1 cellular context compared by ENCODE assay signal in the genomic region with DNA sequence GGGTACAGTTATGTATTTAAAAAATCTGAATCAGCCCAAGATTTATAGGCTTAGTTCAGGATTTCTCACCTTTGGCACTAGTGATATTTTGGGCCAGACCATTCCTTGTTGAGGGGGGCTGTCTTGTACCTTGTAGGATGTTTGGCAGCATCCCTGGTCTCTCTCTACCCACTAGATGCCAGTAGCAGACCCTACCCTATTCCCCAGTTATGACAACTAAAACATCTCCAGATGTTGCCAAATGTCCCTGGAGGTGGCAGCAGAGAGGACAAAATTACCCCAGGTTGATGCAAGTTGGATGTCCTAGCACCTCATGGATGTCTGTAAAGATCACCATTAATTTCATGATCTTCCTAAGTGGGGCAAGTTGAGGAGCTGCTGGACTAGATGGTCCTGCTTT.
TF ChIP-seq lines count a peak whose summit lies in the region.

No MANE protein-coding gene starts in this region.

TF ChIP-seq in K562, 482 proteins besides CTCF, POLR2A, EP300 and RAD21:
- TF ChIP-seq PRDM10 (IDR thresholded peaks at IDR 0.05; ENCODE audit: partially characterized antibody) = peak; percentile 65
- TF ChIP-seq, protein P1, sequence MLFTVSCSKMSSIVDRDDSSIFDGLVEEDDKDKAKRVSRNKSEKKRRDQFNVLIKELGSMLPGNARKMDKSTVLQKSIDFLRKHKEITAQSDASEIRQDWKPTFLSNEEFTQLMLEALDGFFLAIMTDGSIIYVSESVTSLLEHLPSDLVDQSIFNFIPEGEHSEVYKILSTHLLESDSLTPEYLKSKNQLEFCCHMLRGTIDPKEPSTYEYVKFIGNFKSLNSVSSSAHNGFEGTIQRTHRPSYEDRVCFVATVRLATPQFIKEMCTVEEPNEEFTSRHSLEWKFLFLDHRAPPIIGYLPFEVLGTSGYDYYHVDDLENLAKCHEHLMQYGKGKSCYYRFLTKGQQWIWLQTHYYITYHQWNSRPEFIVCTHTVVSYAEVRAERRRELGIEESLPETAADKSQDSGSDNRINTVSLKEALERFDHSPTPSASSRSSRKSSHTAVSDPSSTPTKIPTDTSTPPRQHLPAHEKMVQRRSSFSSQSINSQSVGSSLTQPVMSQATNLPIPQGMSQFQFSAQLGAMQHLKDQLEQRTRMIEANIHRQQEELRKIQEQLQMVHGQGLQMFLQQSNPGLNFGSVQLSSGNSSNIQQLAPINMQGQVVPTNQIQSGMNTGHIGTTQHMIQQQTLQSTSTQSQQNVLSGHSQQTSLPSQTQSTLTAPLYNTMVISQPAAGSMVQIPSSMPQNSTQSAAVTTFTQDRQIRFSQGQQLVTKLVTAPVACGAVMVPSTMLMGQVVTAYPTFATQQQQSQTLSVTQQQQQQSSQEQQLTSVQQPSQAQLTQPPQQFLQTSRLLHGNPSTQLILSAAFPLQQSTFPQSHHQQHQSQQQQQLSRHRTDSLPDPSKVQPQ (CRISPR knock-in tag; IDR thresholded peaks at IDR 0.05; ENCODE audit: borderline replicate concordance) = no peak
